8 cellular contexts compared by ENCODE assay signal in genomic region chr3:62622553-62623174, GRCh38.
DNase-seq lines count a peak whose midpoint lies in the region; ATAC-seq and TF ChIP-seq lines count a peak whose summit lies in the region.

No MANE protein-coding gene starts in this region.

- no peaks in the 10 kb centered on the region for H3K27me3 ChIP-seq in Peyer's patch
- no peaks in the 10 kb centered on the region for H3K27me3 ChIP-seq in neural cell (ENCODE audit: insufficient read depth, low read depth, low read length)

- TF ChIP-seq RAD21 in neural cell (conservative IDR thresholded peaks at IDR 0.05) = peak; percentile 89

- no peaks in the 10 kb centered on the region for H3K79me2 ChIP-seq in neural cell (replicated peaks; ENCODE audit: insufficient read depth, low read length)

- no peaks in the 10 kb centered on the region for H3K4me1 ChIP-seq in Peyer's patch

- H3F3A ChIP-seq in neural cell (ENCODE audit: insufficient read depth, low read length, poor library complexity, severe bottlenecking) = no peaks in the 10 kb centered on the region

- TF ChIP-seq EP300 in neural cell (conservative IDR thresholded peaks at IDR 0.05; ENCODE audit: poor library complexity, severe bottlenecking) = no peak

- no peaks in the 10 kb centered on the region for H4K20me1 ChIP-seq in neural cell (ENCODE audit: insufficient read depth)

- no peak overlapping the region for H3K9ac ChIP-seq in neural cell (ENCODE audit: low read length)

- ATAC-seq in HG03460 (IDR thresholded peaks at IDR 0.05; ENCODE audit: unreplicated experiment) (peak; percentile 57), esophagus mucosa (peak; percentile 47), GM19397 (IDR thresholded peaks at IDR 0.05; ENCODE audit: unreplicated experiment) (no peak)
- no peak for ATAC-seq in stimulated activated naive CD8-positive, alpha-beta T cell treated with anti-CD3 and anti-CD28 coated beads, Interleukin-15, Interleukin-2, amounts not matched to agents 100 U/mL and 50 U/mL, for 24 hours

- no peaks in the 10 kb centered on the region for H3K9me3 ChIP-seq in Peyer's patch
- no peaks in the 10 kb centered on the region for H3K9me3 ChIP-seq in neural cell (ENCODE audit: low read length)

- H3K9me2 ChIP-seq in neural cell (ENCODE audit: insufficient read depth, low read length) = no peaks in the 10 kb centered on the region

- no peak overlapping the region for H2AFZ ChIP-seq in neural cell (ENCODE audit: low read depth, low read length)

- no peak overlapping the region for H3K4me2 ChIP-seq in neural cell (ENCODE audit: low read length)

- H3K4me3 ChIP-seq in Peyer's patch (no peak overlapping the region), neural cell (ENCODE audit: low read length) (no peak overlapping the region)

- DNase-seq in NCI-H1694 (lab: John Stamatoyannopoulos, UW) (peak; percentile 20), NCI-H1694 treated with DMSO at 0.1 percent for 48 hours (lab: John Stamatoyannopoulos, UW) (no peak), Peyer's patch (no peak)
- DNase-seq in stimulated activated naive CD8-positive, alpha-beta T cell treated with anti-CD3 and anti-CD28 coated beads, Interleukin-15, Interleukin-2, amounts not matched to agents 100 U/mL and 50 U/mL, for 24 hours = no peak

- TF ChIP-seq CTCF in Peyer's patch (IDR thresholded peaks at IDR 0.05) (peak in 5 of 6 experiments; percentile 8 to 74 (median 61)), neural cell (IDR thresholded peaks at IDR 0.05; ENCODE audit: poor library complexity, severe bottlenecking) (peak; percentile 87)

- H3K27ac ChIP-seq in Peyer's patch (no peak overlapping the region), neural cell (ENCODE audit: low read length) (no peak overlapping the region)

- H3K36me3 ChIP-seq in Peyer's patch (no peaks in the 10 kb centered on the region), neural cell (ENCODE audit: insufficient read depth, low read length) (no peaks in the 10 kb centered on the region)

- no peak for TF ChIP-seq POLR2A in Peyer's patch (IDR thresholded peaks at IDR 0.05)

TF ChIP-seq in neural cell, 6 proteins besides CTCF, POLR2A, EP300 and RAD21:
- peak; percentile 93 for TF ChIP-seq SMC3 (conservative IDR thresholded peaks at IDR 0.05; ENCODE audit: poor library complexity)
- TF ChIP-seq POLR2AphosphoS5 (IDR thresholded peaks at IDR 0.05) = no peak

Comparison
In these comparisons a context has a peak if more than half of its experiments do, and no peak if none do; other contexts are left out.
1. ATAC-seq: peak in HG03460 (single experiment) and esophagus mucosa (single experiment); none in GM19397 (single experiment) and stimulated activated naive CD8-positive, alpha-beta T cell treated with anti-CD3 and anti-CD28 coated beads, Interleukin-15, Interleukin-2, amounts not matched to agents 100 U/mL and 50 U/mL, for 24 hours (single experiment).